Comparison of ENCODE assay signal across 8 cellular contexts in the genomic region with DNA sequence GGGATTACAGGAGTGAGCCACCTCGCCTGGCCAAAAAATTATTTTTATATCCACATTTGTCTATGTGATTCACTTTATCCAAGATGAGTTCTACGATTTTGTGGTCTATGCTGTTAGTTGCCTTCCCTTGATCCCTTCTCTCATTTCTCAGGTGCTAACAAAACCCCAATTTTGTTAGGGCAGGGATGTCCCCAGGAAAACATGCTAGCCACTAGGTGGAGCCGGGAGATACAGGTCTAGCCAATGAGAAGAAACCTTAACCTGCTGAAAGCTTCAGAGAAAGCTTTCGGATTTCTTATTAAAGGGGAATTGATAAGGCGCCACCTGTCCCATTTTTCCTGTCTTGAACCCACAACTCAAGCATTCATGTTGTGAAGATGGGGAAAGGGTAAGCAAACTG.
DNase-seq lines count a peak whose midpoint lies in the region; ATAC-seq and TF ChIP-seq lines count a peak whose summit lies in the region.

No MANE protein-coding gene starts in this region.

- peak; percentile 16 for DNase-seq in A673 (ENCODE audit: low spot score)
- DNase-seq in GM23248: peak; percentile 52
- peak; percentile 48 for DNase-seq in epithelial cell of esophagus (ENCODE audit: low read depth)
- DNase-seq in stimulated activated CD4-positive, alpha-beta T cell treated with anti-CD3 and anti-CD28 coated beads, Interleukin-15, amount 100 ng/mL, for 24 hours: peak; percentile 78
- DNase-seq in lower leg skin (ENCODE audit: low spot score in 2 of 2): no peak

- POLR2A ChIA-PET in A673 (lab: Charles Lee; ENCODE audit: low non-redundant PET): no interaction called here

- 67 to 74% methylated on average over 5 of the region's 5 CpGs for WGBS in GM23248 (ENCODE audit: low coverage in 1 of 2, low lambda C conversion rate in 2 of 2, missing lambda C conversion rate in 2 of 2), 2 experiments
- WGBS in lower leg skin, 2 donors: 80 to 82% methylated on average over 5 of the region's 5 CpGs

- H3K79me2 ChIP-seq in GM23248 (ENCODE audit: insufficient read depth): no peaks in the 10 kb centered on the region

- BruUV-seq in A673 (replicated peaks; lab: Mats Ljungman, UMichigan): no TSS peak

- H3K4me3 ChIP-seq in A673 (ENCODE audit: low read depth, low read length, poor library complexity, severe bottlenecking): no peak overlapping the region
- no peak overlapping the region for H3K4me3 ChIP-seq in GM23248
- no peak overlapping the region for H3K4me3 ChIP-seq in epithelial cell of esophagus (ENCODE audit: low read length)
- no peak overlapping the region for H3K4me3 ChIP-seq in lower leg skin (ENCODE audit: low read depth, poor library complexity, severe bottlenecking)

- no peak overlapping the region for H3K4me2 ChIP-seq in GM23248 (ENCODE audit: unreplicated experiment)

- no peaks in the 10 kb centered on the region for H3K9me3 ChIP-seq in A673 (ENCODE audit: low read depth, low read length, poor library complexity, severe bottlenecking)
- no peaks in the 10 kb centered on the region for H3K9me3 ChIP-seq in GM23248 (ENCODE audit: low read depth)

- ATAC-seq in esophagus mucosa: no peak
- ATAC-seq in activated CD4-positive, CD25-positive, alpha-beta regulatory T cell treated with anti-CD3 and anti-CD28 coated beads, Interleukin-2, amount 50 U/mL, for 24 hours: no peak

- in situ Hi-C loops in GM23248 (cut with MboI): no loop called here

- H3K27ac ChIP-seq in A673 (ENCODE audit: low read depth, low read length, poor library complexity, severe bottlenecking) (no peak overlapping the region), GM23248 (no peak overlapping the region), VCaP (no peak overlapping the region)

- intact Hi-C loops in A673 (cut with micrococcal nuclease; ENCODE audit: unreplicated experiment): no loop called here
- intact Hi-C loops in lower leg skin (cut with DNase I; ENCODE audit: low total_unique reads): no loop called here

- no peak overlapping the region for H3K9ac ChIP-seq in GM23248

- no peaks in the 10 kb centered on the region for H3K4me1 ChIP-seq in A673 (ENCODE audit: insufficient read depth, low read length, poor library complexity, severe bottlenecking)
- no peaks in the 10 kb centered on the region for H3K4me1 ChIP-seq in GM23248 (ENCODE audit: insufficient read depth)

- H3K36me3 ChIP-seq in A673 (ENCODE audit: insufficient read depth, low read length, poor library complexity, severe bottlenecking): no peaks in the 10 kb centered on the region
- no peaks in the 10 kb centered on the region for H3K36me3 ChIP-seq in GM23248 (ENCODE audit: low read depth)

- H4K20me1 ChIP-seq in GM23248 (ENCODE audit: insufficient read depth): no peaks in the 10 kb centered on the region

- no peak for TF ChIP-seq POLR2A in lower leg skin (IDR thresholded peaks at IDR 0.05)

- peaks cover 12% of the 10 kb centered on the region for H3K27me3 ChIP-seq in A673 (replicated peaks; ENCODE audit: insufficient read depth, low read depth, low read length, poor library complexity)
- peaks cover 9% of the 10 kb centered on the region; the same call in 1 of the 2 replicates for H3K27me3 ChIP-seq in GM23248 (replicated peaks; ENCODE audit: insufficient read depth)

- no peaks in the 10 kb centered on the region for H3F3A ChIP-seq in GM23248 (ENCODE audit: insufficient read depth)

- TF ChIP-seq CTCF in A673 (conservative IDR thresholded peaks at IDR 0.05; ENCODE audit: low read depth, low read length) (peak; percentile 50), VCaP (conservative IDR thresholded peaks at IDR 0.05) (peak; percentile 63), epithelial cell of esophagus (IDR thresholded peaks at IDR 0.05; ENCODE audit: insufficient read depth, low read depth, low read length, missing control alignments) (peak; percentile 66), lower leg skin (IDR thresholded peaks at IDR 0.05) (no peak)

- H2AFZ ChIP-seq in GM23248: no peak overlapping the region

- no peaks in the 10 kb centered on the region for H3K9me2 ChIP-seq in GM23248 (ENCODE audit: insufficient read depth)

- CTCF ChIA-PET in A673 (lab: Charles Lee): no interaction called here

Comparison
In these comparisons a context has a peak if more than half of its experiments do, and no peak if none do; other contexts are left out.
1. DNase-seq: peak in A673 (single experiment), GM23248 (single experiment), epithelial cell of esophagus (single experiment) and stimulated activated CD4-positive, alpha-beta T cell treated with anti-CD3 and anti-CD28 coated beads, Interleukin-15, amount 100 ng/mL, for 24 hours (single experiment); none in lower leg skin (0 of 2).
2. CTCF ChIP-seq: peak in A673 (single experiment), VCaP (single experiment) and epithelial cell of esophagus (single experiment); none in lower leg skin (0 of 3).